ENCODE assay signal across 9 cellular contexts in the genomic region with DNA sequence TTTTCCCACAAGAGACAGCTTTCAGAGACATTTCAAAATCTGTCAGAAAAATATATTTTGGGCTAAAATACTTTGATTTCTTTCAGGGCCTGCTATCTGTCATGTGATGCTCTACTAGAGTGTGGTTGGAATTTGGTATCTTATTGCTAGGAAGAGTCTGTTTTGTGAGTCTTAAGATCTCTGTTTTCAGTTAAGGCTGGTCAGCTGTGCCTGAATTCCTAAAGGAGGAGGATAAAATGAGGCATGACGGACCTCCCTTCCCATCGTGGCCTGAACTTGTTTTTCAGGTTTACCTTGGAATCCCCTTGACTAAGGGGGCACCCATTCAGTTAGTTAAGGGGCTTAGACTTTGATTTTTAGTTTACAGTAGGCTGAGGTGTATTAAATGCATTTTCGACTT. TPM values are rescaled to one million over a fixed set of nuclear protein-coding genes. Genes with fewer than 3 reads are reported as not detected.
A peak's percentile ranks its signal among the peaks of the same experiment; 100 is the strongest.
DNase-seq lines count a peak whose midpoint lies in the region; ATAC-seq and TF ChIP-seq lines count a peak whose summit lies in the region.
"Had no signal": no experiment of that assay in that cellular context is flagged by ENCODE, and none has a peak within 500 bp of the region (broad histone marks: within the 10 kb centered on the region; RNA-seq: fewer than 3 reads in every experiment).

No MANE protein-coding gene starts in this region.

- H3K27me3 ChIP-seq in breast epithelium (no peaks in the 10 kb centered on the region), body of pancreas (no peaks in the 10 kb centered on the region)

- H3K4me3 ChIP-seq in breast epithelium (no peak overlapping the region), body of pancreas (no peak overlapping the region)

- CTCF ChIA-PET in activated CD8-positive, alpha-beta T cell treated with anti-CD3 and anti-CD28 coated beads, Interleukin-2, amount 10 ng/mL, durations not matched to agents 7 days and 5 days (lab: Charles Lee) = interaction anchor here (1.2 to 5.9 kb wide), 2 partner anchors 19 to 35 kb away, joined by 4 to 52 read pairs; no protein-coding TSS in a partner anchor
- CTCF ChIA-PET in activated CD8-positive, alpha-beta T cell treated with anti-CD3 and anti-CD28 coated beads for 36 hours (lab: Charles Lee) = interaction anchor here (1.1 to 2.3 kb wide), 3 partner anchors 16 to 32 kb away, joined by 3 to 8 read pairs (median 7); no protein-coding TSS in a partner anchor

- H3K9me3 ChIP-seq in breast epithelium (no peaks in the 10 kb centered on the region), body of pancreas (no peaks in the 10 kb centered on the region)

- H3K4me3 Mint-ChIP-seq in activated CD8-positive, alpha-beta T cell treated with anti-CD3 and anti-CD28 coated beads, Interleukin-2, amount 10 ng/mL, durations not matched to agents 7 days and 5 days = no peak overlapping the region
- H3K4me3 Mint-ChIP-seq in activated CD8-positive, alpha-beta T cell treated with anti-CD3 and anti-CD28 coated beads for 36 hours = no peak overlapping the region

- intact Hi-C loops in activated CD8-positive, alpha-beta T cell treated with anti-CD3 and anti-CD28 coated beads for 36 hours (cut with micrococcal nuclease) = no loop called here
- intact Hi-C loops in breast epithelium (cut with DNase I; ENCODE audit: low total_unique reads) = no loop called here
- intact Hi-C loops in body of pancreas (cut with DNase I) = no loop called here

- TF ChIP-seq CTCF in activated CD8-positive, alpha-beta T cell treated with anti-CD3 and anti-CD28 coated beads for 36 hours (IDR thresholded peaks at IDR 0.05) = no peak
- no peak for TF ChIP-seq CTCF in breast epithelium (IDR thresholded peaks at IDR 0.05)
- TF ChIP-seq CTCF in body of pancreas (IDR thresholded peaks at IDR 0.05) = no peak

- TF ChIP-seq POLR2A in breast epithelium (IDR thresholded peaks at IDR 0.05) (no peak), body of pancreas (IDR thresholded peaks at IDR 0.05) (no peak)

- H3K27me3 Mint-ChIP-seq in activated CD8-positive, alpha-beta T cell treated with anti-CD3 and anti-CD28 coated beads, Interleukin-2, amount 10 ng/mL, durations not matched to agents 7 days and 5 days (ENCODE audit: low read depth) = no peaks in the 10 kb centered on the region
- no peaks in the 10 kb centered on the region for H3K27me3 Mint-ChIP-seq in activated CD8-positive, alpha-beta T cell treated with anti-CD3 and anti-CD28 coated beads for 36 hours

- DNase-seq in activated CD8-positive, alpha-beta T cell treated with anti-CD3 and anti-CD28 coated beads, Interleukin-2, amount 10 ng/mL, durations not matched to agents 7 days and 5 days = no peak
- DNase-seq in activated CD8-positive, alpha-beta T cell treated with anti-CD3 and anti-CD28 coated beads for 36 hours = no peak
- DNase-seq in breast epithelium (ENCODE audit: low spot score in 2 of 2) = no peak
- peak; percentile 85 for DNase-seq in left kidney (ENCODE audit: low read depth, low spot score)
- DNase-seq in substantia nigra (lab: John Stamatoyannopoulos, UW) = no peak
- no peak for DNase-seq in body of pancreas
- DNase-seq: ACHN had no signal

- peaks cover 70% of the 10 kb centered on the region for H3K36me3 Mint-ChIP-seq in activated CD8-positive, alpha-beta T cell treated with anti-CD3 and anti-CD28 coated beads, Interleukin-2, amount 10 ng/mL, durations not matched to agents 7 days and 5 days (ENCODE audit: low read depth)
- peaks cover 10% of the 10 kb centered on the region for H3K36me3 Mint-ChIP-seq in activated CD8-positive, alpha-beta T cell treated with anti-CD3 and anti-CD28 coated beads for 36 hours (ENCODE audit: low read depth)

- no peaks in the 10 kb centered on the region for H3K9me3 Mint-ChIP-seq in activated CD8-positive, alpha-beta T cell treated with anti-CD3 and anti-CD28 coated beads, Interleukin-2, amount 10 ng/mL, durations not matched to agents 7 days and 5 days (ENCODE audit: insufficient read depth)
- no peaks in the 10 kb centered on the region for H3K9me3 Mint-ChIP-seq in activated CD8-positive, alpha-beta T cell treated with anti-CD3 and anti-CD28 coated beads for 36 hours

- H3K36me3 ChIP-seq in breast epithelium (no peaks in the 10 kb centered on the region), body of pancreas (replicated peaks in 1 of 2; ENCODE audit: insufficient read depth in 1 of 2, low read depth in 2 of 2) (no peaks in the 10 kb centered on the region)

- POLR2A ChIA-PET in activated CD8-positive, alpha-beta T cell treated with anti-CD3 and anti-CD28 coated beads, Interleukin-2, amount 10 ng/mL, durations not matched to agents 7 days and 5 days (lab: Charles Lee) = no interaction called here
- POLR2A ChIA-PET in activated CD8-positive, alpha-beta T cell treated with anti-CD3 and anti-CD28 coated beads for 36 hours (lab: Charles Lee) = no interaction called here

- H3K27ac ChIP-seq in breast epithelium (peak overlapping the region; percentile 77 to 78), temporal lobe (ENCODE audit: low read depth, low read length) (peak overlapping the region; percentile 67), substantia nigra (ENCODE audit: low read depth, low read length, poor library complexity, severe bottlenecking) (no peak overlapping the region), body of pancreas (peak overlapping the region in 2 of 4 donors; percentile 22 to 49)

- ATAC-seq in activated CD8-positive, alpha-beta T cell treated with anti-CD3 and anti-CD28 coated beads, Interleukin-2, amount 10 ng/mL, durations not matched to agents 7 days and 5 days = no peak
- ATAC-seq in activated CD8-positive, alpha-beta T cell treated with anti-CD3 and anti-CD28 coated beads for 36 hours = no peak
- ATAC-seq in GM21576 (IDR thresholded peaks at IDR 0.05; ENCODE audit: unreplicated experiment) (no peak), body of pancreas (no peak)

- H3K27ac Mint-ChIP-seq in activated CD8-positive, alpha-beta T cell treated with anti-CD3 and anti-CD28 coated beads, Interleukin-2, amount 10 ng/mL, durations not matched to agents 7 days and 5 days = peak overlapping the region; percentile 27
- no peak overlapping the region for H3K27ac Mint-ChIP-seq in activated CD8-positive, alpha-beta T cell treated with anti-CD3 and anti-CD28 coated beads for 36 hours

- H3K4me1 ChIP-seq in breast epithelium (peaks cover 30 to 51% of the 10 kb centered on the region in 2 donors), body of pancreas (peaks cover 55% of the 10 kb centered on the region)

- WGBS in body of pancreas, 2 donors = 54 to 64% methylated on average over 3 of the region's 3 CpGs

- peaks cover 53% of the 10 kb centered on the region for H3K4me1 Mint-ChIP-seq in activated CD8-positive, alpha-beta T cell treated with anti-CD3 and anti-CD28 coated beads, Interleukin-2, amount 10 ng/mL, durations not matched to agents 7 days and 5 days (ENCODE audit: low read depth)
- peaks cover 48% of the 10 kb centered on the region for H3K4me1 Mint-ChIP-seq in activated CD8-positive, alpha-beta T cell treated with anti-CD3 and anti-CD28 coated beads for 36 hours (ENCODE audit: low read depth)

RNA-seq across cellular contexts. Expression of gene CAPN2, which starts 18.1 kb away (rescaled TPM):
- total RNA-seq in activated CD8-positive, alpha-beta T cell treated with anti-CD3 and anti-CD28 coated beads, Interleukin-2, amount 10 ng/mL, durations not matched to agents 7 days and 5 days = 100 to 1,000 TPM; 176 to 178 TPM
- 10 to 100 TPM; 31.5 to 33.6 TPM for total RNA-seq in activated CD8-positive, alpha-beta T cell treated with anti-CD3 and anti-CD28 coated beads for 36 hours
- total RNA-seq in breast epithelium = 100 to 1,000 TPM; 162 to 192 (median 164) TPM
- 42.0 TPM for total RNA-seq in temporal lobe
- total RNA-seq in body of pancreas = 10 to 100 TPM; 85.7 to 90.0 TPM
